Comparison of ENCODE assay signal across 9 cellular contexts in genomic region chr10:5317547-5318107, GRCh38. TPM values are rescaled to one million over a fixed set of nuclear protein-coding genes. Genes with fewer than 3 reads are reported as not detected.
DNase-seq lines count a peak whose midpoint lies in the region; TF ChIP-seq lines count a peak whose summit lies in the region.
"Had no signal": no experiment of that assay in that cellular context is flagged by ENCODE, and none has a peak within 500 bp of the region (broad histone marks: within the 10 kb centered on the region; RNA-seq: fewer than 3 reads in every experiment).

No MANE protein-coding gene starts in this region.

- H3K27me3 Mint-ChIP-seq in MCF 10A (ENCODE audit: insufficient read depth, unreplicated experiment): no peaks in the 10 kb centered on the region

- H3K36me3 Mint-ChIP-seq in MCF 10A (ENCODE audit: insufficient read depth, unreplicated experiment): no peaks in the 10 kb centered on the region

- no peak overlapping the region for H3K4me3 Mint-ChIP-seq in MCF 10A (ENCODE audit: unreplicated experiment)

- intact Hi-C loops in MCF 10A (cut with micrococcal nuclease): no loop called here

- H3K9me3 Mint-ChIP-seq in MCF 10A (ENCODE audit: unreplicated experiment): peaks cover 7% of the 10 kb centered on the region

- H3K27ac ChIP-seq in caudate nucleus (ENCODE audit: low read depth, low read length): no peak overlapping the region
- H3K27ac ChIP-seq: 22Rv1 had no signal

- H3K27ac Mint-ChIP-seq in MCF 10A (ENCODE audit: low read depth, unreplicated experiment): peak overlapping the region; percentile 80

- BruUV-seq in MCF 10A (replicated peaks; lab: Mats Ljungman, UMichigan): no TSS peak

- TF ChIP-seq CTCF in MCF 10A (IDR thresholded peaks at IDR 0.05; ENCODE audit: unreplicated experiment): no peak

- POLR2A ChIA-PET in MCF 10A (lab: Yijun Ruan, JAX): interaction anchor here (0.5 to 1.1 kb wide), 2 partner anchors 116 to 228 kb away, joined by 3 read pairs; no protein-coding TSS in a partner anchor

- DNase-seq in DMS53 (lab: John Stamatoyannopoulos, UW) (peak; percentile 36), DMS53 treated with DMSO at 0.1 percent for 48 hours (lab: John Stamatoyannopoulos, UW; ENCODE audit: unreplicated experiment) (no peak), T-helper 22 cell (ENCODE audit: low read depth) (peak; percentile 16), MCF 10A (ENCODE audit: unreplicated experiment) (peak; percentile 87), nucleus accumbens (lab: John Stamatoyannopoulos, UW) (no peak), caudate nucleus (lab: John Stamatoyannopoulos, UW) (no peak), NCI-H524 (lab: John Stamatoyannopoulos, UW) (no peak)
- peak; percentile 93 for DNase-seq in stimulated activated CD4-positive, alpha-beta T cell treated with anti-CD3 and anti-CD28 coated beads, Interleukin-1b, Interleukin-23, amount 100 ng/mL, for 48 hours

- peaks cover 18% of the 10 kb centered on the region for H3K4me1 Mint-ChIP-seq in MCF 10A (ENCODE audit: insufficient read depth, unreplicated experiment)

- CTCF ChIA-PET in MCF 10A (lab: Yijun Ruan, JAX): interaction anchor here (0.6 to 1.1 kb wide), 4 partner anchors 20 to 136 kb away, joined by 3 read pairs; no protein-coding TSS in a partner anchor

RNA-seq across cellular contexts. Expression of gene UCN3, which starts 47.1 kb away (rescaled TPM):
- not detected in 2 replicates for total RNA-seq in MCF 10A (2022)

Comparison
In these comparisons a context has a peak if more than half of its experiments do, and no peak if none do; other contexts are left out.
1. DNase-seq: peak in DMS53 (single experiment), T-helper 22 cell (single experiment), MCF 10A (single experiment) and stimulated activated CD4-positive, alpha-beta T cell treated with anti-CD3 and anti-CD28 coated beads, Interleukin-1b, Interleukin-23, amount 100 ng/mL, for 48 hours (single experiment); none in DMS53 treated with DMSO at 0.1 percent for 48 hours (single experiment), nucleus accumbens (0 of 56), caudate nucleus (0 of 61) and NCI-H524 (0 of 2).